Comparison of ENCODE assay signal across 1 cellular context in genomic region chr15:78072080-78072892, GRCh38.
TF ChIP-seq lines count a peak whose summit lies in the region.

No MANE protein-coding gene starts in this region.

TF ChIP-seq in GM12878, 131 proteins besides CTCF, POLR2A, EP300 and RAD21:
- TF ChIP-seq TCF3 (IDR thresholded peaks at IDR 0.05; ENCODE audit: borderline replicate concordance, insufficient read depth, low read depth, low read length) (no peak), SRF (IDR thresholded peaks at IDR 0.05; ENCODE audit: low read depth in 2 of 2, low read length in 2 of 2) (no peak), PML (IDR thresholded peaks at IDR 0.05; ENCODE audit: low read length) (no peak), NFXL1 (IDR thresholded peaks at IDR 0.05; ENCODE audit: borderline replicate concordance) (no peak), ZBTB4 (CRISPR knock-in tag; IDR thresholded peaks at IDR 0.05) (no peak), PAX5 (IDR thresholded peaks at IDR 0.05; ENCODE audit: borderline replicate concordance, low read depth, low read length) (no peak), SMAD1 (IDR thresholded peaks at IDR 0.05; ENCODE audit: low read depth, partially characterized antibody) (no peak), JUND (IDR thresholded peaks at IDR 0.05; ENCODE audit: low read depth, low read length) (no peak), CUX1 (IDR thresholded peaks at IDR 0.05; ENCODE audit: insufficient replicate concordance, low read depth, low read length) (no peak), MEF2A (IDR thresholded peaks at IDR 0.05; ENCODE audit: insufficient read depth, low read depth, low read length) (no peak), YY1 (IDR thresholded peaks at IDR 0.05; ENCODE audit: low read depth, low read length) (no peak), ZBTB40 (IDR thresholded peaks at IDR 0.05; ENCODE audit: borderline replicate concordance) (0 out of 2 replicates have a peak, but pooled peaks have one; percentile 21), MXI1 (IDR thresholded peaks at IDR 0.05; ENCODE audit: low read depth, low read length) (no peak), E2F4 (IDR thresholded peaks at IDR 0.05; ENCODE audit: low read depth, low read length) (no peak)
- TF ChIP-seq, protein P1, sequence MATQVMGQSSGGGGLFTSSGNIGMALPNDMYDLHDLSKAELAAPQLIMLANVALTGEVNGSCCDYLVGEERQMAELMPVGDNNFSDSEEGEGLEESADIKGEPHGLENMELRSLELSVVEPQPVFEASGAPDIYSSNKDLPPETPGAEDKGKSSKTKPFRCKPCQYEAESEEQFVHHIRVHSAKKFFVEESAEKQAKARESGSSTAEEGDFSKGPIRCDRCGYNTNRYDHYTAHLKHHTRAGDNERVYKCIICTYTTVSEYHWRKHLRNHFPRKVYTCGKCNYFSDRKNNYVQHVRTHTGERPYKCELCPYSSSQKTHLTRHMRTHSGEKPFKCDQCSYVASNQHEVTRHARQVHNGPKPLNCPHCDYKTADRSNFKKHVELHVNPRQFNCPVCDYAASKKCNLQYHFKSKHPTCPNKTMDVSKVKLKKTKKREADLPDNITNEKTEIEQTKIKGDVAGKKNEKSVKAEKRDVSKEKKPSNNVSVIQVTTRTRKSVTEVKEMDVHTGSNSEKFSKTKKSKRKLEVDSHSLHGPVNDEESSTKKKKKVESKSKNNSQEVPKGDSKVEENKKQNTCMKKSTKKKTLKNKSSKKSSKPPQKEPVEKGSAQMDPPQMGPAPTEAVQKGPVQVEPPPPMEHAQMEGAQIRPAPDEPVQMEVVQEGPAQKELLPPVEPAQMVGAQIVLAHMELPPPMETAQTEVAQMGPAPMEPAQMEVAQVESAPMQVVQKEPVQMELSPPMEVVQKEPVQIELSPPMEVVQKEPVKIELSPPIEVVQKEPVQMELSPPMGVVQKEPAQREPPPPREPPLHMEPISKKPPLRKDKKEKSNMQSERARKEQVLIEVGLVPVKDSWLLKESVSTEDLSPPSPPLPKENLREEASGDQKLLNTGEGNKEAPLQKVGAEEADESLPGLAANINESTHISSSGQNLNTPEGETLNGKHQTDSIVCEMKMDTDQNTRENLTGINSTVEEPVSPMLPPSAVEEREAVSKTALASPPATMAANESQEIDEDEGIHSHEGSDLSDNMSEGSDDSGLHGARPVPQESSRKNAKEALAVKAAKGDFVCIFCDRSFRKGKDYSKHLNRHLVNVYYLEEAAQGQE (IDR thresholded peaks at IDR 0.05; ENCODE audit: low read depth, low read length): no peak
- TF ChIP-seq, protein P2, sequence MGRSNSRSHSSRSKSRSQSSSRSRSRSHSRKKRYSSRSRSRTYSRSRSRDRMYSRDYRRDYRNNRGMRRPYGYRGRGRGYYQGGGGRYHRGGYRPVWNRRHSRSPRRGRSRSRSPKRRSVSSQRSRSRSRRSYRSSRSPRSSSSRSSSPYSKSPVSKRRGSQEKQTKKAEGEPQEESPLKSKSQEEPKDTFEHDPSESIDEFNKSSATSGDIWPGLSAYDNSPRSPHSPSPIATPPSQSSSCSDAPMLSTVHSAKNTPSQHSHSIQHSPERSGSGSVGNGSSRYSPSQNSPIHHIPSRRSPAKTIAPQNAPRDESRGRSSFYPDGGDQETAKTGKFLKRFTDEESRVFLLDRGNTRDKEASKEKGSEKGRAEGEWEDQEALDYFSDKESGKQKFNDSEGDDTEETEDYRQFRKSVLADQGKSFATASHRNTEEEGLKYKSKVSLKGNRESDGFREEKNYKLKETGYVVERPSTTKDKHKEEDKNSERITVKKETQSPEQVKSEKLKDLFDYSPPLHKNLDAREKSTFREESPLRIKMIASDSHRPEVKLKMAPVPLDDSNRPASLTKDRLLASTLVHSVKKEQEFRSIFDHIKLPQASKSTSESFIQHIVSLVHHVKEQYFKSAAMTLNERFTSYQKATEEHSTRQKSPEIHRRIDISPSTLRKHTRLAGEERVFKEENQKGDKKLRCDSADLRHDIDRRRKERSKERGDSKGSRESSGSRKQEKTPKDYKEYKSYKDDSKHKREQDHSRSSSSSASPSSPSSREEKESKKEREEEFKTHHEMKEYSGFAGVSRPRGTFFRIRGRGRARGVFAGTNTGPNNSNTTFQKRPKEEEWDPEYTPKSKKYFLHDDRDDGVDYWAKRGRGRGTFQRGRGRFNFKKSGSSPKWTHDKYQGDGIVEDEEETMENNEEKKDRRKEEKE (IDR thresholded peaks at IDR 0.05): no peak
- TF ChIP-seq, protein P3, sequence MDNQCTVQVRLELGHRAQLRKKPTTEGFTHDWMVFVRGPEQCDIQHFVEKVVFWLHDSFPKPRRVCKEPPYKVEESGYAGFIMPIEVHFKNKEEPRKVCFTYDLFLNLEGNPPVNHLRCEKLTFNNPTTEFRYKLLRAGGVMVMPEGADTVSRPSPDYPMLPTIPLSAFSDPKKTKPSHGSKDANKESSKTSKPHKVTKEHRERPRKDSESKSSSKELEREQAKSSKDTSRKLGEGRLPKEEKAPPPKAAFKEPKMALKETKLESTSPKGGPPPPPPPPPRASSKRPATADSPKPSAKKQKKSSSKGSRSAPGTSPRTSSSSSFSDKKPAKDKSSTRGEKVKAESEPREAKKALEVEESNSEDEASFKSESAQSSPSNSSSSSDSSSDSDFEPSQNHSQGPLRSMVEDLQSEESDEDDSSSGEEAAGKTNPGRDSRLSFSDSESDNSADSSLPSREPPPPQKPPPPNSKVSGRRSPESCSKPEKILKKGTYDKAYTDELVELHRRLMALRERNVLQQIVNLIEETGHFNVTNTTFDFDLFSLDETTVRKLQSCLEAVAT (IDR thresholded peaks at IDR 0.05): peak; percentile 98
- TF ChIP-seq, protein P4, sequence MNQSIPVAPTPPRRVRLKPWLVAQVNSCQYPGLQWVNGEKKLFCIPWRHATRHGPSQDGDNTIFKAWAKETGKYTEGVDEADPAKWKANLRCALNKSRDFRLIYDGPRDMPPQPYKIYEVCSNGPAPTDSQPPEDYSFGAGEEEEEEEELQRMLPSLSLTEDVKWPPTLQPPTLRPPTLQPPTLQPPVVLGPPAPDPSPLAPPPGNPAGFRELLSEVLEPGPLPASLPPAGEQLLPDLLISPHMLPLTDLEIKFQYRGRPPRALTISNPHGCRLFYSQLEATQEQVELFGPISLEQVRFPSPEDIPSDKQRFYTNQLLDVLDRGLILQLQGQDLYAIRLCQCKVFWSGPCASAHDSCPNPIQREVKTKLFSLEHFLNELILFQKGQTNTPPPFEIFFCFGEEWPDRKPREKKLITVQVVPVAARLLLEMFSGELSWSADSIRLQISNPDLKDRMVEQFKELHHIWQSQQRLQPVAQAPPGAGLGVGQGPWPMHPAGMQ (IDR thresholded peaks at IDR 0.05; ENCODE audit: borderline replicate concordance): no peak
